24 cellular contexts compared by ENCODE assay signal in the genomic region with DNA sequence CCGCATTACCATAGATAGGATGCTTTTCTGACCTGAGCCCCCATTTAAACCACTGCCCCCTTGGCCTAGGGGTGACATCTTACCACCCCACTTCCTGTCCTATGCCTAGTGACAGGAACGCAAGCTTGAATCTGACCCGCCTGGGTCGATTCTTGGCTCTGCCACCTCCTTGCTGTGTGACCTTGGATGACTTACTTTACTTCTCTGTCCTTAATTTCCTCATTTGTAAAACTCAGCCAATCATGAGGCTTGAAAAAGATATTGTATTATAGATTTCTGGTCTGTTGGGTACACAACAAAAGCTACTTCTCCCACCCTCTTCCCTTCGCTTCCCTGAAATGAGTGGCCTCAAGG. TPM values are rescaled to one million over a fixed set of nuclear protein-coding genes. Genes with fewer than 3 reads are reported as not detected.
DNase-seq lines count a peak whose midpoint lies in the region; FAIRE-seq and TF ChIP-seq lines count a peak whose summit lies in the region.
"Had no signal": no experiment of that assay in that cellular context is flagged by ENCODE, and none has a peak within 500 bp of the region (broad histone marks: within the 10 kb centered on the region; RNA-seq: fewer than 3 reads in every experiment).

No MANE protein-coding gene starts in this region.

- H4K8ac ChIP-seq in H1 (ENCODE audit: extremely low read depth, insufficient read depth, low read length), result no peak overlapping the region

- H3K56ac ChIP-seq in H1 (replicated peaks; ENCODE audit: insufficient read length, low read depth, low read length), result no peak overlapping the region

- FAIRE-seq in H1 (lab: Jason Lieb, UNC) (no peak), GM19239 (lab: Jason Lieb, UNC) (no peak)
- FAIRE-seq: frontal cortex, GM18507 had no signal

- TF ChIP-seq RAD21 in H1 (IDR thresholded peaks at IDR 0.05 in 1 of 2, conservative IDR thresholded peaks at IDR 0.05 in 1 of 2; ENCODE audit: low read depth in 2 of 2, low read length in 2 of 2), result no peak

- 0 out of 2 replicates have a peak, but pooled peaks cover 3% of the 10 kb centered on the region for H3K23me2 ChIP-seq in H1 (ENCODE audit: low read depth, low read length)

- H3K27me3 Mint-ChIP-seq in nephron (ENCODE audit: low read depth), result peaks cover 4% of the 10 kb centered on the region

- no peak overlapping the region for H3K14ac ChIP-seq in H1 (ENCODE audit: insufficient read length)

- H2AFZ ChIP-seq in KMS-11 (ENCODE audit: low read depth) (peak overlapping the region; percentile 46; the same call in 1 of the 2 replicates), H1 (ENCODE audit: low read length) (no peak overlapping the region)
- H2AFZ ChIP-seq: PC-9 had no signal

- H2BK5ac ChIP-seq in H1 (ENCODE audit: low read depth, low read length), result peak overlapping the region; percentile 81

- peak overlapping the region in 1 of 3 experiments; percentile 39 for H3K4me3 Mint-ChIP-seq in nephron
- H3K4me3 Mint-ChIP-seq: activated CD8-positive, alpha-beta T cell treated with anti-CD3 and anti-CD28 coated beads, Interleukin-2, amount 10 ng/mL, durations not matched to agents 7 days and 5 days; activated naive CD4-positive, alpha-beta T cell treated with anti-CD3 and anti-CD28 coated beads for 36 hours; CD8-positive, alpha-beta memory T cell; memory B cell had no signal

- H3K23ac ChIP-seq in H1 (ENCODE audit: insufficient read length), result no peak overlapping the region

- H2BK12ac ChIP-seq in H1 (ENCODE audit: low read depth, low read length), result peak overlapping the region; percentile 80; the same call in 1 of the 2 replicates

- H3K4ac ChIP-seq in H1 (replicated peaks; ENCODE audit: insufficient read length, low read depth, low read length), result no peak overlapping the region

- no peak for TF ChIP-seq EP300 in H1 (IDR thresholded peaks at IDR 0.05; ENCODE audit: borderline replicate concordance in 1 of 2, low read depth in 2 of 2, low read length in 2 of 2)

- H3K27me3 ChIP-seq in KMS-11 (ENCODE audit: insufficient read depth, low read depth) (no peaks in the 10 kb centered on the region), H1 (replicated peaks in 1 of 4; ENCODE audit: control insufficient read depth in 3 of 4, extremely low read depth in 1 of 4, insufficient read depth in 3 of 4, low read length in 3 of 4) (no peaks in the 10 kb centered on the region; a peak in 1 of 7 replicates), prostate gland (replicated peaks; ENCODE audit: insufficient read depth) (no peaks in the 10 kb centered on the region), WERI-Rb-1 (ENCODE audit: insufficient read depth, low read depth, severe bottlenecking) (no peaks in the 10 kb centered on the region)
- H3K27me3 ChIP-seq: brain microvascular endothelial cell, dorsolateral prefrontal cortex had no signal

- H4K20me1 ChIP-seq in KMS-11 (ENCODE audit: insufficient read depth) (no peaks in the 10 kb centered on the region), H1 (replicated peaks in 1 of 2; ENCODE audit: control insufficient read depth in 1 of 2, insufficient read depth in 2 of 2, low read length in 2 of 2) (no peaks in the 10 kb centered on the region)

- no peaks in the 10 kb centered on the region for H3K9me3 Mint-ChIP-seq in nephron
- H3K9me3 Mint-ChIP-seq: activated naive CD4-positive, alpha-beta T cell treated with anti-CD3 and anti-CD28 coated beads for 36 hours; CD8-positive, alpha-beta memory T cell; memory B cell had no signal

- WGBS in H1 (ENCODE audit: extremely low coverage in 1 of 2, insufficient coverage in 1 of 2, insufficient read length in 1 of 2, insufficient replicate concordance in 2 of 2, low coverage in 1 of 2, low lambda C conversion rate in 2 of 2, missing lambda C conversion rate in 1 of 2), 2 experiments, result 93% methylated on average over 5 of the region's 5 CpGs; no CpG with 5 or more reads in 1 of the 2 experiments
- 98% methylated on average over 5 of the region's 5 CpGs for WGBS in prostate gland

- DNase-seq in H1 (ENCODE audit: low read depth in 1 of 2, low spot score in 2 of 2), result no peak
- no peak for DNase-seq in prostate gland (ENCODE audit: low spot score)
- no peak for DNase-seq in GM19239 (ENCODE audit: insufficient read length, low spot score)
- no peak for DNase-seq in DMS153 treated with DMSO at 0.1 percent for 48 hours (lab: John Stamatoyannopoulos, UW; ENCODE audit: unreplicated experiment)
- no peak for DNase-seq in globus pallidus (ENCODE audit: low spot score)
- DNase-seq in WERI-Rb-1, result no peak
- DNase-seq: activated CD4-positive, alpha-beta T cell treated with anti-CD3 and anti-CD28 coated beads for 1 hour; activated CD8-positive, alpha-beta T cell treated with anti-CD3 and anti-CD28 coated beads, Interleukin-2, amount 10 ng/mL, durations not matched to agents 7 days and 5 days; activated naive CD4-positive, alpha-beta T cell treated with anti-CD3 and anti-CD28 coated beads for 36 hours; AML-193; brain microvascular endothelial cell; CD8-positive, alpha-beta memory T cell; GOT3; NCI-H1436; stimulated activated naive CD4-positive, alpha-beta T cell treated with Interleukin-2 at 50 U/mL for 16 hours; T-helper 2 cell had no signal

- H4K5ac ChIP-seq in H1 (ENCODE audit: insufficient read length, low read depth, low read length), result no peak overlapping the region

- H3K27ac ChIP-seq in KMS-11, result peak overlapping the region; percentile 65
- H3K27ac ChIP-seq in H1 (ENCODE audit: low read depth, low read length), result no peak overlapping the region
- H3K27ac ChIP-seq in prostate gland, result peak overlapping the region; percentile 15 to 47
- no peak overlapping the region for H3K27ac ChIP-seq in WERI-Rb-1
- H3K27ac ChIP-seq: brain microvascular endothelial cell, PC-9 had no signal

- no peak overlapping the region; the same call in 1 of the 2 replicates for H3K18ac ChIP-seq in H1 (ENCODE audit: extremely low read depth, low read length)

- H3K79me1 ChIP-seq in H1 (ENCODE audit: low read depth, low read length), result no peaks in the 10 kb centered on the region

- peak overlapping the region; percentile 13; the same call in 1 of the 2 replicates for H3K9ac ChIP-seq in KMS-11
- H3K9ac ChIP-seq in H1 (replicated peaks in 1 of 4; ENCODE audit: extremely low read depth in 1 of 4, low read depth in 3 of 4, low read length in 3 of 4), result no peak overlapping the region

- H2BK120ac ChIP-seq in H1 (replicated peaks; ENCODE audit: low read depth, low read length), result no peak overlapping the region

- peaks cover 87% of the 10 kb centered on the region for H3K4me1 Mint-ChIP-seq in nephron
- H3K4me1 Mint-ChIP-seq: CD8-positive, alpha-beta memory T cell; memory B cell had no signal

- H3K79me2 ChIP-seq in KMS-11 (ENCODE audit: insufficient read depth, low read depth) (no peaks in the 10 kb centered on the region), H1 (ENCODE audit: control insufficient read depth in 1 of 2, insufficient read depth in 2 of 2, low read length in 2 of 2) (no peaks in the 10 kb centered on the region)

- peak overlapping the region; percentile 88 to 92 (median 92) for H3K27ac Mint-ChIP-seq in nephron
- H3K27ac Mint-ChIP-seq: activated naive CD4-positive, alpha-beta T cell treated with anti-CD3 and anti-CD28 coated beads for 36 hours; memory B cell had no signal

- H3K4me2 ChIP-seq in KMS-11 (peak overlapping the region; percentile 72; the same call in 1 of the 2 replicates), H1 (ENCODE audit: insufficient read depth in 1 of 2, low read depth in 2 of 2, low read length in 2 of 2) (no peak overlapping the region)
- H3K4me2 ChIP-seq: PC-9, smooth muscle cell had no signal

- no peak overlapping the region; the same call in 1 of the 2 replicates for H2AK5ac ChIP-seq in H1 (ENCODE audit: low read depth, low read length)

- H2BK20ac ChIP-seq in H1 (ENCODE audit: low read length), result peak overlapping the region; percentile 98

- intact Hi-C loops in prostate gland (cut with DNase I), result no loop called here

- POLR2A ChIA-PET in H1 (lab: Charles Lee; ENCODE audit: partially characterized antibody), result interaction anchor here (1.2 to 2.1 kb wide), 3 partner anchors 9 to 19 kb away, joined by 3 to 6 read pairs (median 3); no protein-coding TSS in a partner anchor

- H3K36me3 Mint-ChIP-seq in nephron (ENCODE audit: low read depth), result no peaks in the 10 kb centered on the region
- H3K36me3 Mint-ChIP-seq: CD8-positive, alpha-beta memory T cell; memory B cell had no signal

- peaks cover 55% of the 10 kb centered on the region for H3K4me1 ChIP-seq in KMS-11 (ENCODE audit: low read depth, poor library complexity, severe bottlenecking)
- peaks cover 7 to 35% (median 18%) of the 10 kb centered on the region in 4 experiments for H3K4me1 ChIP-seq in H1 (replicated peaks in 1 of 4; ENCODE audit: control insufficient read depth in 3 of 4, insufficient read depth in 4 of 4, low read length in 3 of 4)
- H3K4me1 ChIP-seq in prostate gland (replicated peaks), result no peaks in the 10 kb centered on the region

- TF ChIP-seq CTCF in KMS-11 (conservative IDR thresholded peaks at IDR 0.05; ENCODE audit: low read depth, low read length), result no peak
- TF ChIP-seq CTCF in H1 (IDR thresholded peaks at IDR 0.05; ENCODE audit: control extremely low read depth in 1 of 3, insufficient read depth in 1 of 3, low read depth in 1 of 3, low read length in 3 of 3), result no peak
- TF ChIP-seq CTCF in nephron (IDR thresholded peaks at IDR 0.05; ENCODE audit: unreplicated experiment in 3 of 3), result no peak
- TF ChIP-seq CTCF in prostate gland (IDR thresholded peaks at IDR 0.05), result no peak
- TF ChIP-seq CTCF in WERI-Rb-1 (IDR thresholded peaks at IDR 0.05; ENCODE audit: low read depth, low read length), result no peak

- no peak for TF ChIP-seq POLR2A in H1 (IDR thresholded peaks at IDR 0.05; ENCODE audit: control extremely low read depth in 1 of 2, low read depth in 2 of 2, low read length in 2 of 2)
- no peak for TF ChIP-seq POLR2A in prostate gland (IDR thresholded peaks at IDR 0.05)

- no peaks in the 10 kb centered on the region for H3K9me3 ChIP-seq in H1 (ENCODE audit: insufficient read depth in 2 of 2, low read depth in 1 of 2, low read length in 1 of 2)
- H3K9me3 ChIP-seq in prostate gland, result no peaks in the 10 kb centered on the region
- H3K9me3 ChIP-seq in WERI-Rb-1 (ENCODE audit: severe bottlenecking), result no peaks in the 10 kb centered on the region

- 0 out of 2 replicates have a peak overlapping the region, but pooled peaks have one; percentile 46 for H2BK15ac ChIP-seq in H1 (ENCODE audit: low read length)

- no peak overlapping the region for H3K4me3 ChIP-seq in KMS-11 (IDR thresholded peaks at IDR 0.05; ENCODE audit: insufficient read depth, low read depth, low read length)
- no peak overlapping the region for H3K4me3 ChIP-seq in H1 (ENCODE audit: extremely low read depth in 1 of 4, insufficient read depth in 2 of 4, low read depth in 3 of 4, low read length in 4 of 4)
- H3K4me3 ChIP-seq in prostate gland, result no peak overlapping the region
- no peak overlapping the region for H3K4me3 ChIP-seq in WERI-Rb-1 (ENCODE audit: low read depth, low read length)
- H3K4me3 ChIP-seq: dorsolateral prefrontal cortex, PC-9, smooth muscle cell had no signal

- CTCF ChIA-PET in H1 (lab: Charles Lee; ENCODE audit: partially characterized antibody), result interaction anchor here (1.2 to 6.4 kb wide), 8 partner anchors 8 to 86 kb away, joined by 3 to 42 read pairs (median 4); a partner anchor contains a TSS

- H3K36me3 ChIP-seq in KMS-11 (ENCODE audit: insufficient read depth) (no peaks in the 10 kb centered on the region), H1 (ENCODE audit: control insufficient read depth in 2 of 4, insufficient read depth in 4 of 4, low read length in 3 of 4) (no peaks in the 10 kb centered on the region), prostate gland (no peaks in the 10 kb centered on the region), WERI-Rb-1 (no peaks in the 10 kb centered on the region)
- H3K36me3 ChIP-seq: brain microvascular endothelial cell had no signal

- H4K91ac ChIP-seq in H1 (replicated peaks; ENCODE audit: insufficient read length, low read length), result peak overlapping the region; percentile 54

RNA-seq across cellular contexts. Expression of a gene that starts 39.2 kb away (rescaled TPM):
- 32.5 and 32.9 TPM in 2 replicates for total RNA-seq in H1 (2021; fragmentation: NEBNext Ultra II Directional; extraction: Animal tissue kit (Norgen Biotek cat#: 25700))
- polyA plus RNA-seq in H1 (2011; rRNA removed), result 11.0 and 11.5 TPM in 2 replicates
- polyA plus RNA-seq in H1 (2011; cell fraction: cytosol; rRNA removed), result 9.9 TPM
- polyA plus RNA-seq in H1 (2011; cell fraction: nucleus; rRNA removed), result 17.0 TPM
- polyA plus RNA-seq in H1 (2012, experiment 1 of 2), result 8.7 to 16.6 TPM (median 13.3 TPM) in 4 replicates
- polyA plus RNA-seq in H1 (2012, experiment 2 of 2), result 1.1 TPM
- polyA plus RNA-seq in H1 (2013, experiment 1 of 2), result 13.0 TPM
- polyA plus RNA-seq in H1 (2013, experiment 2 of 2), result 14.4 TPM
- 38.4 and 52.2 TPM in 2 replicates for polyA minus RNA-seq in H1 (2011; rRNA and poly(A)+ RNA removed)
- 25.5 TPM for polyA minus RNA-seq in H1 (2011; cell fraction: cytosol; rRNA and poly(A)+ RNA removed)
- 43.3 TPM for polyA minus RNA-seq in H1 (2011; cell fraction: nucleus; rRNA and poly(A)+ RNA removed)
- 10 to 100 TPM in 1 of 2 donors, 1 to 10 TPM in 1; 9.8 to 26.9 TPM for total RNA-seq in prostate gland
- polyA plus RNA-seq: CD8-positive, alpha-beta memory T cell had no signal

Comparison
In these comparisons a context has a peak if more than half of its experiments do, and no peak if none do; other contexts are left out.
1. H3K27ac ChIP-seq: peak in KMS-11 (single experiment) and prostate gland (2 of 2); none in H1 (single experiment) and WERI-Rb-1 (single experiment).